Comparison of ENCODE assay signal across 2 cellular contexts in genomic region chr15:56042982-56043980, GRCh38.
TF ChIP-seq lines count a peak whose summit lies in the region.

No MANE protein-coding gene starts in this region.

TF ChIP-seq in IMR-90, 13 proteins besides CTCF, POLR2A, EP300 and RAD21:
- TF ChIP-seq CEBPB (IDR thresholded peaks at IDR 0.05; ENCODE audit: low read depth, low read length) (no peak), CHD1 (IDR thresholded peaks at IDR 0.05; ENCODE audit: low read depth, low read length) (no peak), BHLHE40 (IDR thresholded peaks at IDR 0.05; ENCODE audit: low read depth, low read length) (no peak), MXI1 (IDR thresholded peaks at IDR 0.05; ENCODE audit: borderline replicate concordance, low read depth, low read length) (no peak), NFE2L2 (IDR thresholded peaks at IDR 0.05; ENCODE audit: low read depth, low read length) (no peak), ELK1 (IDR thresholded peaks at IDR 0.05; ENCODE audit: borderline replicate concordance, low read depth, low read length) (no peak), RCOR1 (IDR thresholded peaks at IDR 0.05; ENCODE audit: insufficient replicate concordance, low read length) (no peak)

TF ChIP-seq in HepG2, 621 proteins besides CTCF, POLR2A, EP300 and RAD21 (continues in another document):
- TF ChIP-seq ZNF296 (CRISPR knock-in tag; conservative IDR thresholded peaks at IDR 0.05) (no peak), ZMYM4 (CRISPR knock-in tag; IDR thresholded peaks at IDR 0.05) (peak; percentile 56; the same call in 1 of the 2 replicates), HDAC6 (IDR thresholded peaks at IDR 0.05; ENCODE audit: low read depth, low read length) (no peak), ARHGAP35 (CRISPR knock-in tag; IDR thresholded peaks at IDR 0.05; ENCODE audit: borderline replicate concordance) (no peak), TEF (CRISPR knock-in tag; IDR thresholded peaks at IDR 0.05) (peak; percentile 47; the same call in 1 of the 2 replicates), CREB1 (IDR thresholded peaks at IDR 0.05) (no peak), CREB1 (CRISPR knock-in tag; IDR thresholded peaks at IDR 0.05) (no peak), KMT2B (CRISPR knock-in tag; IDR thresholded peaks at IDR 0.05) (no peak), TIGD3 (CRISPR knock-in tag; IDR thresholded peaks at IDR 0.05; ENCODE audit: borderline replicate concordance) (no peak), PRPF4 (IDR thresholded peaks at IDR 0.05; ENCODE audit: low read depth, low read length, poor library complexity, severe bottlenecking) (no peak), ZBTB42 (CRISPR knock-in tag; IDR thresholded peaks at IDR 0.05) (no peak), AHR (CRISPR knock-in tag; IDR thresholded peaks at IDR 0.05) (no peak), HOXA5 (CRISPR knock-in tag; IDR thresholded peaks at IDR 0.05) (0 out of 2 replicates have a peak, but pooled peaks have one; percentile 39), ZNF530 (CRISPR knock-in tag; IDR thresholded peaks at IDR 0.05; ENCODE audit: low read depth) (no peak), TAF1 (CRISPR knock-in tag; IDR thresholded peaks at IDR 0.05) (no peak), POLR2G (IDR thresholded peaks at IDR 0.05; ENCODE audit: low read depth, low read length) (no peak), KLF15 (CRISPR knock-in tag; IDR thresholded peaks at IDR 0.05; ENCODE audit: borderline replicate concordance) (no peak), ZFP36L1 (CRISPR knock-in tag; IDR thresholded peaks at IDR 0.05) (no peak), XBP1 (CRISPR knock-in tag; IDR thresholded peaks at IDR 0.05) (no peak), IKZF5 (CRISPR knock-in tag; IDR thresholded peaks at IDR 0.05) (no peak), ZBTB39 (CRISPR knock-in tag; IDR thresholded peaks at IDR 0.05) (no peak), ZBTB34 (CRISPR knock-in tag; IDR thresholded peaks at IDR 0.05) (no peak), ZFP82 (CRISPR knock-in tag; IDR thresholded peaks at IDR 0.05; ENCODE audit: borderline replicate concordance) (no peak), ZNF20 (CRISPR knock-in tag; IDR thresholded peaks at IDR 0.05) (peak; percentile 98), NFYC (CRISPR knock-in tag; IDR thresholded peaks at IDR 0.05) (peak; percentile 77), ZNF160 (CRISPR knock-in tag; IDR thresholded peaks at IDR 0.05) (no peak), ZNF75D (CRISPR knock-in tag; IDR thresholded peaks at IDR 0.05; ENCODE audit: borderline replicate concordance) (no peak), IRF2 (CRISPR knock-in tag; IDR thresholded peaks at IDR 0.05) (0 out of 2 replicates have a peak, but pooled peaks have one; percentile 28), REL (CRISPR knock-in tag; conservative IDR thresholded peaks at IDR 0.05) (no peak), ZNF207 (IDR thresholded peaks at IDR 0.05; ENCODE audit: borderline replicate concordance) (no peak), ZNF383 (CRISPR knock-in tag; IDR thresholded peaks at IDR 0.05; ENCODE audit: borderline replicate concordance) (no peak), ZBTB14 (CRISPR knock-in tag; IDR thresholded peaks at IDR 0.05) (no peak), MNT (IDR thresholded peaks at IDR 0.05) (no peak), ZNF574 (CRISPR knock-in tag; IDR thresholded peaks at IDR 0.05) (no peak), PAX8 (CRISPR knock-in tag; IDR thresholded peaks at IDR 0.05; ENCODE audit: borderline replicate concordance) (no peak), TRAFD1 (CRISPR knock-in tag; IDR thresholded peaks at IDR 0.05; ENCODE audit: borderline replicate concordance) (no peak), ELF4 (CRISPR knock-in tag; IDR thresholded peaks at IDR 0.05; ENCODE audit: borderline replicate concordance) (no peak), PAF1 (CRISPR knock-in tag; IDR thresholded peaks at IDR 0.05) (no peak), HNF4A (CRISPR knock-in tag; IDR thresholded peaks at IDR 0.05) (no peak), HOXD1 (CRISPR knock-in tag; IDR thresholded peaks at IDR 0.05) (0 out of 2 replicates have a peak, but pooled peaks have one; percentile 51), MTF1 (CRISPR knock-in tag; IDR thresholded peaks at IDR 0.05) (no peak), ARID2 (CRISPR knock-in tag; IDR thresholded peaks at IDR 0.05; ENCODE audit: borderline replicate concordance) (no peak), UBTF (CRISPR knock-in tag; IDR thresholded peaks at IDR 0.05) (no peak), HNRNPK (IDR thresholded peaks at IDR 0.05; ENCODE audit: low read depth, low read length, poor library complexity, severe bottlenecking) (no peak), ZNF510 (CRISPR knock-in tag; IDR thresholded peaks at IDR 0.05; ENCODE audit: low read depth) (no peak)
